Comparison of ENCODE assay signal across 1 cellular context in the genomic region with DNA sequence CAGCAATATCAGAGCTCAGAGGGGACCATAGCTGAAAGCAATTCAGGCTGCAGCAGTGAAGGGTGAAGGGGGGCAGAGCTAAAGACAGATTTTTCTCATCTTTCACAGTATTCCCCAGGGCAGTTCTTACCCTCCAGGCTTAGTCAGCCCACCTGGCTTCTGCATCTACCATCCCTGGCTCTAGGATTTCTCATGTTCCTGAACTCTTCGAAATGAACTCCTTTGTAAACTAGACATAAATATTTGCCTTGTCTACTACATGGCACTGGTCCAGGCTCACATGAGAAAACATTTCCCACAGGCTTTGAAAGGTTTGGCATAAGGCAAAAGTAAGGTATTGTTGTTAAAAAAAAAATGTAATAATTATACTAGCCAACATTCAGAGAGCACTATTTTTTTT.
TF ChIP-seq lines count a peak whose summit lies in the region.

No MANE protein-coding gene starts in this region.

TF ChIP-seq in SK-N-SH treated with all-trans-retinoic acid at 6 μM for 48 hours, 23 proteins besides CTCF, POLR2A, EP300 and RAD21 (continued from another document):
- TF ChIP-seq POU6F1 (CRISPR knock-in tag; IDR thresholded peaks at IDR 0.05; ENCODE audit: borderline replicate concordance, low read depth) = no peak
- TF ChIP-seq TOX (CRISPR knock-in tag; IDR thresholded peaks at IDR 0.05; ENCODE audit: borderline replicate concordance) = no peak
- TF ChIP-seq ISL1 (CRISPR knock-in tag; IDR thresholded peaks at IDR 0.05) = no peak
- no peak for TF ChIP-seq TCF4 (CRISPR knock-in tag; IDR thresholded peaks at IDR 0.05; ENCODE audit: borderline replicate concordance)
